Comparison of ENCODE assay signal across 12 cellular contexts in genomic region chr11:86062719-86063118, GRCh38. TPM values are rescaled to one million over a fixed set of nuclear protein-coding genes. Genes with fewer than 3 reads are reported as not detected.
DNase-seq lines count a peak whose midpoint lies in the region; ATAC-seq, FAIRE-seq and TF ChIP-seq lines count a peak whose summit lies in the region.
"Had no signal": no experiment of that assay in that cellular context is flagged by ENCODE, and none has a peak within 500 bp of the region (broad histone marks: within the 10 kb centered on the region; RNA-seq: fewer than 3 reads in every experiment).

No MANE protein-coding gene starts in this region.

- dilution Hi-C loops in keratinocyte (cut with MboI; ENCODE audit: extremely low pct_ligation_motif_present, low sequenced_read_pairs): no loop called here

- peaks cover 73% of the 10 kb centered on the region for H3K4me1 Mint-ChIP-seq in activated CD4-positive, alpha-beta T cell treated with anti-CD3 and anti-CD28 coated beads, Interleukin-2, amount 10 ng/mL, durations not matched to agents 7 days and 5 days
- peaks cover 79% of the 10 kb centered on the region for H3K4me1 Mint-ChIP-seq in activated naive CD8-positive, alpha-beta T cell treated with anti-CD3 and anti-CD28 coated beads for 36 hours

- no peak for FAIRE-seq in keratinocyte (lab: Jason Lieb, UNC)

- peaks cover 99% of the 10 kb centered on the region for H3K79me2 ChIP-seq in keratinocyte (ENCODE audit: control insufficient read depth, insufficient read depth, low read length)

- no peak for ATAC-seq in GM21786 (IDR thresholded peaks at IDR 0.05; ENCODE audit: unreplicated experiment)

- no peak overlapping the region for H3K9ac ChIP-seq in keratinocyte (ENCODE audit: control insufficient read depth, extremely low read depth, insufficient read depth, low read length)

- H3K27me3 ChIP-seq in keratinocyte (ENCODE audit: control insufficient read depth, extremely low read depth, insufficient read depth, low read length) (no peaks in the 10 kb centered on the region), thyroid gland (no peaks in the 10 kb centered on the region)

- H3K36me3 ChIP-seq in keratinocyte (ENCODE audit: control insufficient read depth in 2 of 2, extremely low read depth in 1 of 2, insufficient read depth in 2 of 2, low read length in 2 of 2) (no peaks in the 10 kb centered on the region), thyroid gland (no peaks in the 10 kb centered on the region)

- peak overlapping the region; percentile 76 for H3K27ac Mint-ChIP-seq in activated CD4-positive, alpha-beta T cell treated with anti-CD3 and anti-CD28 coated beads, Interleukin-2, amount 10 ng/mL, durations not matched to agents 7 days and 5 days
- H3K27ac Mint-ChIP-seq in activated naive CD8-positive, alpha-beta T cell treated with anti-CD3 and anti-CD28 coated beads for 36 hours: peak overlapping the region; percentile 64

- H3K4me1 ChIP-seq in keratinocyte (ENCODE audit: control insufficient read depth, extremely low read depth, insufficient read depth, low read length) (peaks cover 20% of the 10 kb centered on the region), thyroid gland (peaks cover 37 to 40% of the 10 kb centered on the region in 2 donors)

- peak overlapping the region; percentile 64 for H3K4me3 Mint-ChIP-seq in activated CD4-positive, alpha-beta T cell treated with anti-CD3 and anti-CD28 coated beads, Interleukin-2, amount 10 ng/mL, durations not matched to agents 7 days and 5 days
- peak overlapping the region; percentile 40 for H3K4me3 Mint-ChIP-seq in activated naive CD8-positive, alpha-beta T cell treated with anti-CD3 and anti-CD28 coated beads for 36 hours

- H2AFZ ChIP-seq in keratinocyte (ENCODE audit: control insufficient read depth, low read length): no peak overlapping the region

- no peaks in the 10 kb centered on the region for H3K27me3 Mint-ChIP-seq in activated CD4-positive, alpha-beta T cell treated with anti-CD3 and anti-CD28 coated beads, Interleukin-2, amount 10 ng/mL, durations not matched to agents 7 days and 5 days
- H3K27me3 Mint-ChIP-seq in activated naive CD8-positive, alpha-beta T cell treated with anti-CD3 and anti-CD28 coated beads for 36 hours: no peaks in the 10 kb centered on the region

- intact Hi-C loops in thyroid gland (cut with DNase I): no loop called here

- no peak overlapping the region for H3K4me2 ChIP-seq in keratinocyte (ENCODE audit: control insufficient read depth, extremely low read depth, insufficient read depth, low read depth, low read length)

- no peak overlapping the region for H3K4me3 ChIP-seq in keratinocyte (ENCODE audit: control insufficient read depth in 2 of 3, extremely low read depth in 1 of 3, insufficient read depth in 2 of 3, low read depth in 1 of 3, low read length in 3 of 3)
- no peak overlapping the region for H3K4me3 ChIP-seq in thyroid gland (replicated peaks in 1 of 3)

- H3K9me3 ChIP-seq in keratinocyte (ENCODE audit: control insufficient read depth, low read depth, low read length) (no peaks in the 10 kb centered on the region), thyroid gland (no peaks in the 10 kb centered on the region)

- CTCF ChIA-PET in activated CD4-positive, alpha-beta T cell treated with anti-CD3 and anti-CD28 coated beads, Interleukin-2, amount 10 ng/mL, durations not matched to agents 7 days and 5 days (lab: Charles Lee): interaction anchor here (1.7 kb wide), 1 partner anchor 131 kb away, joined by 7 read pairs; no protein-coding TSS in a partner anchor

- H3K27ac ChIP-seq in keratinocyte (ENCODE audit: control insufficient read depth, insufficient read depth, low read length): peak overlapping the region; percentile 67
- peak overlapping the region; percentile 25 to 48 (median 26) for H3K27ac ChIP-seq in thyroid gland

- H3K9me3 Mint-ChIP-seq in activated CD4-positive, alpha-beta T cell treated with anti-CD3 and anti-CD28 coated beads, Interleukin-2, amount 10 ng/mL, durations not matched to agents 7 days and 5 days: peaks cover 9% of the 10 kb centered on the region
- peaks cover 7% of the 10 kb centered on the region for H3K9me3 Mint-ChIP-seq in activated naive CD8-positive, alpha-beta T cell treated with anti-CD3 and anti-CD28 coated beads for 36 hours

- TF ChIP-seq CTCF in keratinocyte (optimal IDR thresholded peaks at IDR 0.05 in 1 of 3, IDR thresholded peaks at IDR 0.05 in 1 of 3, conservative IDR thresholded peaks at IDR 0.05 in 1 of 3; ENCODE audit: extremely low read depth in 1 of 3, insufficient read depth in 2 of 3, low read length in 3 of 3) (no peak), thyroid gland (IDR thresholded peaks at IDR 0.05) (no peak)

- H3K9me1 ChIP-seq in keratinocyte (ENCODE audit: control insufficient read depth, extremely low read depth, insufficient read depth, low read length): peaks cover 2% of the 10 kb centered on the region

- peaks cover 35% of the 10 kb centered on the region for H4K20me1 ChIP-seq in keratinocyte (ENCODE audit: control insufficient read depth, extremely low read depth, insufficient read depth, low read length)

- TF ChIP-seq POLR2A in thyroid gland (IDR thresholded peaks at IDR 0.05): no peak

- peaks cover 34% of the 10 kb centered on the region for H3K36me3 Mint-ChIP-seq in activated CD4-positive, alpha-beta T cell treated with anti-CD3 and anti-CD28 coated beads, Interleukin-2, amount 10 ng/mL, durations not matched to agents 7 days and 5 days (ENCODE audit: low read depth)
- H3K36me3 Mint-ChIP-seq in activated naive CD8-positive, alpha-beta T cell treated with anti-CD3 and anti-CD28 coated beads for 36 hours: peaks cover 39% of the 10 kb centered on the region

- no peak for DNase-seq in activated CD4-positive, alpha-beta T cell treated with anti-CD3 and anti-CD28 coated beads, Interleukin-2, amount 10 ng/mL, durations not matched to agents 7 days and 5 days
- DNase-seq in activated CD4-positive, alpha-beta T cell treated with anti-CD3 and anti-CD28 coated beads, Interleukin-2, amount 50 U/mL, for 1 hour: no peak
- no peak for DNase-seq in activated naive CD8-positive, alpha-beta T cell treated with anti-CD3 and anti-CD28 coated beads for 36 hours
- DNase-seq in keratinocyte (ENCODE audit: low read depth, low spot score) (no peak), thyroid gland (no peak)
- no peak for DNase-seq in activated CD8-positive, alpha-beta memory T cell treated with anti-CD3 and anti-CD28 coated beads, Interleukin-2, amount 50 U/mL, for 4 hours
- DNase-seq in activated CD4-positive, CD25-positive, alpha-beta regulatory T cell (lab: John Stamatoyannopoulos, UW): no peak
- DNase-seq: central memory CD4-positive, alpha-beta T cell; NCI-H1417; stimulated activated CD4-positive, alpha-beta T cell treated with anti-CD3 and anti-CD28 coated beads, Interleukin-4, amount 100 ng/mL, for 4 hours; T-helper 9 cell had no signal

- 52 to 65% methylated on average over 3 of the region's 3 CpGs for WGBS in thyroid gland, 2 donors

- POLR2A ChIA-PET in activated CD4-positive, alpha-beta T cell treated with anti-CD3 and anti-CD28 coated beads, Interleukin-2, amount 10 ng/mL, durations not matched to agents 7 days and 5 days (lab: Charles Lee): no interaction called here

RNA-seq across cellular contexts. Expression of gene PICALM, which starts 6.2 kb away (rescaled TPM):
- 100 to 1,000 TPM in 1 of 2 experiments, 10 to 100 TPM in 1; 89.4 to 140 TPM for total RNA-seq in activated CD4-positive, alpha-beta T cell treated with anti-CD3 and anti-CD28 coated beads, Interleukin-2, amount 10 ng/mL, durations not matched to agents 7 days and 5 days
- 10 to 100 TPM; 35.8 to 41.1 TPM for total RNA-seq in activated naive CD8-positive, alpha-beta T cell treated with anti-CD3 and anti-CD28 coated beads for 36 hours
- polyA plus RNA-seq in keratinocyte: 265 to 313 TPM (median 293 TPM) in 3 replicates
- 265 TPM for polyA plus RNA-seq in keratinocyte (2011; ENCODE audit: low read depth)
- polyA plus RNA-seq in keratinocyte (2011; cell fraction: cytosol; rRNA removed): 168 and 340 TPM in 2 replicates
- polyA plus RNA-seq in keratinocyte (2011; cell fraction: nucleus; rRNA removed): 353 and 393 TPM in 2 replicates
- polyA plus RNA-seq in keratinocyte (2012; ENCODE audit: low replicate concordance): 125 and 152 TPM in 2 replicates
- polyA minus RNA-seq in keratinocyte: 198 to 513 TPM (median 466 TPM) in 3 replicates
- 283 TPM for polyA minus RNA-seq in keratinocyte (2011; cell fraction: cytosol; rRNA and poly(A)+ RNA removed)
- polyA minus RNA-seq in keratinocyte (2011; cell fraction: nucleus; rRNA and poly(A)+ RNA removed): 343 and 577 TPM in 2 replicates
- 100 to 1,000 TPM; 198 to 320 (median 220) TPM for total RNA-seq in thyroid gland
